ENCODE assay signal across 10 cellular contexts in the genomic region with DNA sequence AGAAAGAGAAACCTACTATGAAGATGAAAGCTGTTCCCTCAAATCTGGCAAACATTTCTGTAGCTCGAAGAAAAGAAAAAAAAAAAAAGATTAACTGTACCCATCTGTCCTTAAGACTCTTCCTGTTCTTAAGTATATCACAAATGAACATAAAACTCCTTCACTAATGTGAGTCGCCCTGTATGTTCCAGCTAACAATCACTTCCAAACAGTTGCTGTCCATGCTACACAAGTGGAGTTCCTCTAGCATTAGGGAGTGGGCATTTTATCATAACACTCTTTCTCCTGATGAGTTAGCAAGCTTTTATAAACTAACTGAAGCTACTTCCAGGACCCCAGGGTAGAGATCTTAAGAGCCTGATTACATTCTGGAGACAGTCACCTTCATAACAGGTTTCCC. TPM values are rescaled to one million over a fixed set of nuclear protein-coding genes. Genes with fewer than 3 reads are reported as not detected.
DNase-seq lines count a peak whose midpoint lies in the region; ATAC-seq, FAIRE-seq and TF ChIP-seq lines count a peak whose summit lies in the region.
"Had no signal": no experiment of that assay in that cellular context is flagged by ENCODE, and none has a peak within 500 bp of the region (broad histone marks: within the 10 kb centered on the region; RNA-seq: fewer than 3 reads in every experiment).

No MANE protein-coding gene starts in this region.

- no peaks in the 10 kb centered on the region for H3K27me3 Mint-ChIP-seq in Calu3 (ENCODE audit: unreplicated experiment)
- no peaks in the 10 kb centered on the region for H3K27me3 Mint-ChIP-seq in mesothelial cell of epicardium (ENCODE audit: low read depth)
- H3K27me3 Mint-ChIP-seq in Caco-2 (ENCODE audit: insufficient read depth, unreplicated experiment), result no peaks in the 10 kb centered on the region

- H2AFZ ChIP-seq in K562 (ENCODE audit: low read depth, low read length), result no peak overlapping the region

- H3K4me3 Mint-ChIP-seq in Calu3 (ENCODE audit: low read depth, unreplicated experiment) (peak overlapping the region; percentile 57), mesothelial cell of epicardium (no peak overlapping the region), Caco-2 (ENCODE audit: unreplicated experiment) (no peak overlapping the region)

- H3K9ac ChIP-seq in K562 (ENCODE audit: insufficient read depth in 1 of 2, low read depth in 2 of 2, low read length in 2 of 2), result no peak overlapping the region; a peak in 1 of 4 replicates

- TF ChIP-seq EP300 in K562 (IDR thresholded peaks at IDR 0.05; ENCODE audit: low read length), result no peak

- TF ChIP-seq RAD21 in K562 (CRISPR knock-in tag; conservative IDR thresholded peaks at IDR 0.05 in 1 of 2, IDR thresholded peaks at IDR 0.05 in 1 of 2), result no peak

- H3K9me3 ChIP-seq in K562 (replicated peaks; ENCODE audit: control insufficient read depth, insufficient read depth, low read depth, low read length) (no peaks in the 10 kb centered on the region), Caco-2 (no peaks in the 10 kb centered on the region)

- TF ChIP-seq CTCF in Calu3 (IDR thresholded peaks at IDR 0.05; ENCODE audit: unreplicated experiment) (no peak), K562 (IDR thresholded peaks at IDR 0.05 in 2 of 3, conservative IDR thresholded peaks at IDR 0.05 in 1 of 3; ENCODE audit: insufficient read depth in 2 of 3, low read depth in 1 of 3, low read length in 3 of 3) (no peak), mesothelial cell of epicardium (IDR thresholded peaks at IDR 0.05; ENCODE audit: unreplicated experiment) (no peak), Caco-2 (IDR thresholded peaks at IDR 0.05; ENCODE audit: insufficient read depth in 1 of 2, low read depth in 1 of 2, low read length in 1 of 2, severe bottlenecking in 1 of 2, unreplicated experiment in 1 of 2) (no peak)

- POLR2A ChIA-PET in K562 (lab: Yijun Ruan, JAX) (interaction anchor here (0.7 to 1.6 kb wide), 2 partner anchors 9 to 772 kb away, joined by 3 to 8 read pairs; no protein-coding TSS in a partner anchor), Caco-2 (lab: Charles Lee) (interaction anchor here (0.6 kb wide), 1 partner anchor 58 kb away, joined by 3 read pairs; no protein-coding TSS in a partner anchor)

- DNase-seq in Calu3, result no peak
- DNase-seq in M059J (ENCODE audit: low read depth), result peak; percentile 12
- DNase-seq in K562 (ENCODE audit: extremely low read depth in 1 of 4, low spot score in 3 of 4), result no peak
- DNase-seq in mesothelial cell of epicardium (ENCODE audit: low spot score in 2 of 2, unreplicated experiment in 2 of 2), result no peak
- no peak for DNase-seq in Caco-2
- no peak for DNase-seq in cerebellum (ENCODE audit: low spot score)
- DNase-seq: NCI-H1417, SHP77 had no signal

- H3K9me3 Mint-ChIP-seq in Calu3 (ENCODE audit: low read depth, unreplicated experiment) (no peaks in the 10 kb centered on the region), mesothelial cell of epicardium (no peaks in the 10 kb centered on the region), Caco-2 (ENCODE audit: unreplicated experiment) (no peaks in the 10 kb centered on the region)

- H3K9me1 ChIP-seq in K562 (ENCODE audit: control insufficient read depth, insufficient read depth, low read length), result no peaks in the 10 kb centered on the region

- intact Hi-C loops in Calu3 (cut with micrococcal nuclease; ENCODE audit: unreplicated experiment) (loop anchor here (5.0 kb wide), 1 partner anchor 87 kb away; no protein-coding TSS in a partner anchor), K562 (cut with micrococcal nuclease) (no loop called here), Caco-2 (cut with micrococcal nuclease; ENCODE audit: unreplicated experiment) (no loop called here)

- H3K4me1 Mint-ChIP-seq in Calu3 (ENCODE audit: low read depth, unreplicated experiment), result peaks cover 48% of the 10 kb centered on the region
- H3K4me1 Mint-ChIP-seq in mesothelial cell of epicardium, result peaks cover 61% of the 10 kb centered on the region
- peaks cover 18% of the 10 kb centered on the region for H3K4me1 Mint-ChIP-seq in Caco-2 (ENCODE audit: low read depth, unreplicated experiment)

- H3K4me2 ChIP-seq in K562 (ENCODE audit: insufficient read depth, low read length), result peak overlapping the region; percentile 17; the same call in 1 of the 2 replicates

- 0% methylated on average over 1 of the region's 2 CpGs for WGBS in K562 (ENCODE audit: insufficient coverage, low coverage, missing lambda C conversion rate)

- H3K79me2 ChIP-seq in K562 (ENCODE audit: control insufficient read depth, insufficient read depth, low read length), result peaks cover 100% of the 10 kb centered on the region

- in situ Hi-C loops in K562 (cut with MboI), result no loop called here

- H3K4me3 ChIP-seq in K562 (no peak overlapping the region), Caco-2 (ENCODE audit: low read depth, low read length) (no peak overlapping the region)

- H3K27ac ChIP-seq in K562 (ENCODE audit: extremely low read depth, low read depth, low read length), result peak overlapping the region; percentile 36; the same call in 1 of the 3 replicates

- ATAC-seq in K562, result peak; percentile 49
- no peak for ATAC-seq in HG03565 (IDR thresholded peaks at IDR 0.05; ENCODE audit: unreplicated experiment)
- no peak for ATAC-seq in GM19351 (IDR thresholded peaks at IDR 0.05; ENCODE audit: unreplicated experiment)

- no peak for TF ChIP-seq POLR2A in K562 (conservative IDR thresholded peaks at IDR 0.05)

- H4K20me1 ChIP-seq in K562 (replicated peaks; ENCODE audit: control insufficient read depth, insufficient read depth, low read length), result peaks cover 28% of the 10 kb centered on the region; the same call in 1 of the 2 replicates

- peaks cover 13% of the 10 kb centered on the region; the same call in 2 of the 3 replicates for H3K36me3 ChIP-seq in K562 (ENCODE audit: control insufficient read depth, insufficient read depth, low read length)
- no peaks in the 10 kb centered on the region for H3K36me3 ChIP-seq in Caco-2 (ENCODE audit: control insufficient read depth, insufficient read depth, low read length)

- peak; percentile 76 for FAIRE-seq in K562 (lab: Jason Lieb, UNC)

- H3K27ac Mint-ChIP-seq in Calu3 (ENCODE audit: unreplicated experiment), result peak overlapping the region; percentile 72
- H3K27ac Mint-ChIP-seq in mesothelial cell of epicardium, result peak overlapping the region; percentile 10
- H3K27ac Mint-ChIP-seq in Caco-2 (ENCODE audit: unreplicated experiment), result no peak overlapping the region

- no peaks in the 10 kb centered on the region for H3K27me3 ChIP-seq in K562 (ENCODE audit: control insufficient read depth in 2 of 2, insufficient read depth in 2 of 2, low read length in 2 of 2)
- no peaks in the 10 kb centered on the region for H3K27me3 ChIP-seq in Caco-2 (replicated peaks; ENCODE audit: control insufficient read depth, insufficient read depth, low read length)

- CTCF ChIA-PET in Calu3 (lab: Charles Lee) (interaction anchor here (0.6 kb wide), 1 partner anchor 47 kb away, joined by 4 read pairs; no protein-coding TSS in a partner anchor), K562 (lab: Yijun Ruan, JAX; ENCODE audit: low intra/inter-chr PET ratio) (no interaction called here), Caco-2 (lab: Charles Lee) (no interaction called here)

- BruUV-seq in Calu3 (replicated peaks; lab: Mats Ljungman, UMichigan) (no TSS peak), K562 (replicated peaks; lab: Mats Ljungman, UMichigan) (no TSS peak), Caco-2 (replicated peaks; lab: Mats Ljungman, UMichigan) (no TSS peak)

- H3K4me1 ChIP-seq in K562 (replicated peaks in 1 of 2; ENCODE audit: control insufficient read depth in 2 of 2, insufficient read depth in 2 of 2, low read length in 2 of 2) (peaks cover 0 to 13% of the 10 kb centered on the region in 2 experiments; a peak in 3 of 5 replicates), Caco-2 (peaks cover 12% of the 10 kb centered on the region)

- H3K36me3 Mint-ChIP-seq in Calu3 (ENCODE audit: insufficient read depth, unreplicated experiment) (peaks cover 17% of the 10 kb centered on the region), mesothelial cell of epicardium (no peaks in the 10 kb centered on the region), Caco-2 (ENCODE audit: insufficient read depth, unreplicated experiment) (peaks cover 9% of the 10 kb centered on the region)

TF ChIP-seq in K562, 482 proteins besides CTCF, POLR2A, EP300 and RAD21 (continues in another document):
- TF ChIP-seq ZNF184 (CRISPR knock-in tag; IDR thresholded peaks at IDR 0.05) (no peak), ZNF445 (CRISPR knock-in tag; IDR thresholded peaks at IDR 0.05; ENCODE audit: low read depth) (no peak), NFXL1 (CRISPR knock-in tag; IDR thresholded peaks at IDR 0.05) (no peak), CEBPB (tag; IDR thresholded peaks at IDR 0.05) (no peak), NFIC (IDR thresholded peaks at IDR 0.05) (no peak), ILK (tag; IDR thresholded peaks at IDR 0.05; ENCODE audit: borderline replicate concordance, low read depth) (no peak)

RNA-seq across cellular contexts. Expression of gene CUL3, which starts 5.8 kb away (rescaled TPM):
- total RNA-seq in Calu3 (2022), result 81.1 and 89.3 TPM in 2 replicates
- total RNA-seq in M059J (2014; rRNA removed; shearing (Covaris generic)), result 41.5 and 68.0 TPM in 2 replicates
- 27.8 and 89.4 TPM in 2 replicates for total RNA-seq in K562 (2011; cell fraction: chromatin; rRNA removed; ENCODE audit: low replicate concordance)
- 10.8 and 12.6 TPM in 2 replicates for total RNA-seq in K562 (2011; cell fraction: nucleolus; rRNA removed)
- total RNA-seq in K562 (2011; cell fraction: nucleoplasm; rRNA removed), result 27.4 and 61.0 TPM in 2 replicates
- total RNA-seq in K562 (2014; rRNA removed), result 31.5 and 33.2 TPM in 2 replicates
- 71.9 and 76.9 TPM in 2 replicates for total RNA-seq in K562 (2014; rRNA removed; fragmentation: Illumina TruSeq; extraction: Trizol)
- 59.8 and 62.8 TPM in 2 replicates for total RNA-seq in K562 (2015; rRNA removed; fragmentation: Illumina TruSeq; extraction: Trizol)
- total RNA-seq in K562 (2021), result 54.4 and 56.4 TPM in 2 replicates
- polyA plus RNA-seq in K562 (2011; rRNA removed), result 21.2 and 50.4 TPM in 2 replicates
- 13.3 and 16.9 TPM in 2 replicates for polyA plus RNA-seq in K562 (2011; cell fraction: cytosol; rRNA removed)
- polyA plus RNA-seq in K562 (2011; cell fraction: nucleus; rRNA removed), result 11.4 and 14.5 TPM in 2 replicates
- 36.9 and 56.6 TPM in 2 replicates for polyA plus RNA-seq in K562 (2012)
- polyA plus RNA-seq in K562 (2014; fragmentation: Illumina TruSeq; extraction: Trizol), result 59.0 and 69.4 TPM in 2 replicates
- polyA plus RNA-seq in K562 (2014; fragmentation: Nextera tagmentation; extraction: Ambion mirVana), result 10 to 100 TPM; 31.5 to 33.3 TPM
- 36.1 and 56.4 TPM in 2 replicates for polyA plus RNA-seq in K562 (2014; rRNA removed)
- polyA minus RNA-seq in K562 (2011; rRNA and poly(A)+ RNA removed), result 52.9 and 85.9 TPM in 2 replicates
- polyA minus RNA-seq in K562 (2011; cell fraction: cytosol; rRNA and poly(A)+ RNA removed), result 22.7 and 33.4 TPM in 2 replicates
- 19.4 and 31.0 TPM in 2 replicates for polyA minus RNA-seq in K562 (2011; cell fraction: nucleus; rRNA and poly(A)+ RNA removed)
- 91.0 to 97.5 TPM (median 94.8 TPM) in 3 replicates for total RNA-seq in mesothelial cell of epicardium
- 66.0 and 66.3 TPM in 2 replicates for total RNA-seq in Caco-2 (2022)
- 104 TPM for total RNA-seq in cerebellum
